1 cellular context compared by ENCODE assay signal in genomic region chr17:21292867-21293845, GRCh38.
TF ChIP-seq lines count a peak whose summit lies in the region.

No MANE protein-coding gene starts in this region.

TF ChIP-seq in IMR-90, 13 proteins besides CTCF, POLR2A, EP300 and RAD21:
- TF ChIP-seq MAFK (IDR thresholded peaks at IDR 0.05; ENCODE audit: low read depth, low read length), result no peak
